In the genomic region with DNA sequence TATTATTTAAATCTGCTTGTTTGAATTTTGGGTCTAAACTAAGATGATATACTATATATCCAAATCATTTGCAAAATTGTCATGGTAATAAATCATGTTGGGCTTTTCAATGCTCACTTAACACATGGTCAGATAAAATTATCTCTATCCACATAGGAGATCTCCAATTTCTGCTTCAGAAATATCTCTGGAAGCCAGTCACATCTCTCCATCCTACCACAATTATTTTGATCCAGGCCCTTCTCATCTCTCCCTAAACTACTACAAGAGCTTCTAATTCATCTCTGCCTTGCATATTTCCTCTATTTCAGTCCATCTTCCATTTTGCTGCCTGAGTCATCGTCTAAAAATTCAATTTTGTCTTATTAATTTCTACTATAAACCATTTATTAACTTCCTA, we compare ENCODE assay signal across 14 cellular contexts. TPM values are rescaled to one million over a fixed set of nuclear protein-coding genes. Genes with fewer than 3 reads are reported as not detected.
A peak's percentile ranks its signal among the peaks of the same experiment; 100 is the strongest.
DNase-seq lines count a peak whose midpoint lies in the region; ATAC-seq, FAIRE-seq and TF ChIP-seq lines count a peak whose summit lies in the region.
"Had no signal": no experiment of that assay in that cellular context is flagged by ENCODE, and none has a peak within 500 bp of the region (broad histone marks: within the 10 kb centered on the region; RNA-seq: fewer than 3 reads in every experiment).

No MANE protein-coding gene starts in this region.

- H3K9ac ChIP-seq in endothelial cell of umbilical vein (replicated peaks; ENCODE audit: extremely low read depth, insufficient read depth, low read length) = no peak overlapping the region
- H3K9ac ChIP-seq: parathyroid adenoma had no signal

- ATAC-seq in HG03354 (IDR thresholded peaks at IDR 0.05; ENCODE audit: poor library complexity, severe bottlenecking, unreplicated experiment) (no peak), GM19035 (IDR thresholded peaks at IDR 0.05; ENCODE audit: unreplicated experiment) (no peak)

- H3K4me3 Mint-ChIP-seq in nephron progenitor cell = no peak overlapping the region
- H3K4me3 Mint-ChIP-seq in activated naive CD4-positive, alpha-beta T cell treated with anti-CD3 and anti-CD28 coated beads, Interleukin-2, amount 10 ng/mL, durations not matched to agents 7 days and 5 days = no peak overlapping the region

- no peaks in the 10 kb centered on the region for H3K4me1 ChIP-seq in Peyer's patch
- peaks cover 10% of the 10 kb centered on the region for H3K4me1 ChIP-seq in endothelial cell of umbilical vein (ENCODE audit: control insufficient read depth, extremely low read depth, insufficient read depth, low read length)
- H3K4me1 ChIP-seq in muscle layer of duodenum (ENCODE audit: control insufficient read depth in 1 of 2, insufficient read depth in 2 of 2, low read length in 2 of 2) = peaks cover 0 to 15% of the 10 kb centered on the region in 2 donors
- H3K4me1 ChIP-seq in tibial nerve = peaks cover 0 to 21% (median 0%) of the 10 kb centered on the region in 4 donors
- H3K4me1 ChIP-seq: parathyroid adenoma had no signal

- H3K36me3 Mint-ChIP-seq in nephron progenitor cell (ENCODE audit: low read depth) = no peaks in the 10 kb centered on the region
- H3K36me3 Mint-ChIP-seq in activated naive CD4-positive, alpha-beta T cell treated with anti-CD3 and anti-CD28 coated beads, Interleukin-2, amount 10 ng/mL, durations not matched to agents 7 days and 5 days = no peaks in the 10 kb centered on the region

- H2AFZ ChIP-seq in endothelial cell of umbilical vein (ENCODE audit: low read depth, low read length) = peak overlapping the region; percentile 89

- TF ChIP-seq POLR2A in Peyer's patch (IDR thresholded peaks at IDR 0.05) = no peak
- TF ChIP-seq POLR2A in endothelial cell of umbilical vein (IDR thresholded peaks at IDR 0.05; ENCODE audit: low read depth, low read length) = no peak
- TF ChIP-seq POLR2A in tibial nerve (IDR thresholded peaks at IDR 0.05) = no peak

- CTCF ChIA-PET in endothelial cell of umbilical vein (lab: Charles Lee) = interaction anchor here (8.9 kb wide), 1 partner anchor 148 kb away, joined by 107 read pairs; no protein-coding TSS in a partner anchor
- CTCF ChIA-PET in activated naive CD4-positive, alpha-beta T cell treated with anti-CD3 and anti-CD28 coated beads, Interleukin-2, amount 10 ng/mL, durations not matched to agents 7 days and 5 days (lab: Charles Lee) = no interaction called here

- peaks cover 15% of the 10 kb centered on the region for H3K4me1 Mint-ChIP-seq in nephron progenitor cell
- H3K4me1 Mint-ChIP-seq in activated naive CD4-positive, alpha-beta T cell treated with anti-CD3 and anti-CD28 coated beads, Interleukin-2, amount 10 ng/mL, durations not matched to agents 7 days and 5 days = no peaks in the 10 kb centered on the region

- no peak for DNase-seq in Peyer's patch
- DNase-seq in endothelial cell of umbilical vein (ENCODE audit: low read depth, low spot score) = no peak
- no peak for DNase-seq in tibial nerve (ENCODE audit: low spot score in 2 of 2)
- DNase-seq in nephron progenitor cell = no peak
- no peak for DNase-seq in activated naive CD4-positive, alpha-beta T cell treated with anti-CD3 and anti-CD28 coated beads, Interleukin-2, amount 10 ng/mL, durations not matched to agents 7 days and 5 days
- DNase-seq: activated effector memory CD4-positive, alpha-beta T cell treated with Interleukin-2 at 50 U/mL for 16 hours; COR-L47; SJCRH30; stimulated activated CD4-positive, alpha-beta T cell treated with anti-CD3 and anti-CD28 coated beads, Interleukin-2, amount 100 ng/mL, for 48 hours had no signal

- peak overlapping the region in 3 of 4 donors; percentile 16 to 37 (median 35) for H3K4me3 ChIP-seq in Peyer's patch
- H3K4me3 ChIP-seq in endothelial cell of umbilical vein (replicated peaks in 1 of 3; ENCODE audit: insufficient read depth in 1 of 3, low read depth in 1 of 3, low read length in 3 of 3) = no peak overlapping the region
- peak overlapping the region; percentile 58 to 61 for H3K4me3 ChIP-seq in muscle layer of duodenum (ENCODE audit: low read depth in 1 of 2, low read length in 2 of 2)
- H3K4me3 ChIP-seq in tibial nerve = peak overlapping the region; percentile 20 to 59 (median 30)
- H3K4me3 ChIP-seq: cardiac muscle cell, SJCRH30 had no signal

- H4K20me1 ChIP-seq in endothelial cell of umbilical vein (replicated peaks; ENCODE audit: control insufficient read depth, extremely low read depth, insufficient read depth, low read length) = no peaks in the 10 kb centered on the region

- dilution Hi-C loops in endothelial cell of umbilical vein (cut with MboI; ENCODE audit: extremely low pct_ligation_motif_present, low sequenced_read_pairs) = no loop called here

- H3K36me3 ChIP-seq in Peyer's patch (no peaks in the 10 kb centered on the region), endothelial cell of umbilical vein (ENCODE audit: control insufficient read depth in 2 of 2, extremely low read depth in 1 of 2, insufficient read depth in 2 of 2, low read length in 2 of 2) (no peaks in the 10 kb centered on the region), muscle layer of duodenum (ENCODE audit: control insufficient read depth in 1 of 2, insufficient read depth in 2 of 2, low read length in 2 of 2) (peaks cover 0 to 32% of the 10 kb centered on the region in 2 donors), tibial nerve (peaks cover 0 to 3% (median 0%) of the 10 kb centered on the region in 3 donors)
- H3K36me3 ChIP-seq: cardiac muscle cell, SJCRH30 had no signal

- peaks cover 4% of the 10 kb centered on the region for H3K27me3 Mint-ChIP-seq in nephron progenitor cell (ENCODE audit: low read depth, poor library complexity)
- H3K27me3 Mint-ChIP-seq in activated naive CD4-positive, alpha-beta T cell treated with anti-CD3 and anti-CD28 coated beads, Interleukin-2, amount 10 ng/mL, durations not matched to agents 7 days and 5 days = no peaks in the 10 kb centered on the region

- WGBS in tibial nerve, 2 donors = 50 to 63% methylated on average over 1 of the region's 1 CpG

- no peaks in the 10 kb centered on the region for H3K27me3 ChIP-seq in Peyer's patch
- no peaks in the 10 kb centered on the region for H3K27me3 ChIP-seq in endothelial cell of umbilical vein (ENCODE audit: control insufficient read depth in 2 of 2, insufficient read depth in 2 of 2, low read length in 2 of 2)
- no peaks in the 10 kb centered on the region for H3K27me3 ChIP-seq in muscle layer of duodenum (ENCODE audit: low read depth, low read length)
- H3K27me3 ChIP-seq in tibial nerve = no peaks in the 10 kb centered on the region
- H3K27me3 ChIP-seq: cardiac muscle cell, SJCRH30 had no signal

- POLR2A ChIA-PET in endothelial cell of umbilical vein (lab: Charles Lee) = no interaction called here

- BruUV-seq in endothelial cell of umbilical vein (replicated peaks; lab: Mats Ljungman, UMichigan) = no TSS peak

- no peaks in the 10 kb centered on the region for H3K9me1 ChIP-seq in endothelial cell of umbilical vein (replicated peaks; ENCODE audit: control insufficient read depth, extremely low read depth, insufficient read depth, low read length)

- H3K27ac Mint-ChIP-seq in nephron progenitor cell = no peak overlapping the region
- H3K27ac Mint-ChIP-seq in activated naive CD4-positive, alpha-beta T cell treated with anti-CD3 and anti-CD28 coated beads, Interleukin-2, amount 10 ng/mL, durations not matched to agents 7 days and 5 days = no peak overlapping the region

- H3K27ac ChIP-seq in Peyer's patch (peak overlapping the region in 3 of 4 donors; percentile 24 to 68 (median 60)), endothelial cell of umbilical vein (ENCODE audit: insufficient read depth, low read depth, low read length) (no peak overlapping the region), muscle layer of duodenum (ENCODE audit: low read length) (peak overlapping the region; percentile 54), tibial nerve (peak overlapping the region; percentile 59 to 89 (median 74))
- H3K27ac ChIP-seq: cardiac muscle cell, parathyroid adenoma, SJCRH30 had no signal

- H3K79me2 ChIP-seq in endothelial cell of umbilical vein (ENCODE audit: control insufficient read depth, insufficient read depth, low read length) = no peaks in the 10 kb centered on the region
- H3K79me2 ChIP-seq: parathyroid adenoma had no signal

- TF ChIP-seq EP300 in tibial nerve (IDR thresholded peaks at IDR 0.05) = no peak

- intact Hi-C loops in endothelial cell of umbilical vein (cut with micrococcal nuclease) = loop anchor here (1.0 to 2.0 kb wide), 2 partner anchors 148 to 176 kb away; no protein-coding TSS in a partner anchor

- H3K9me3 ChIP-seq in Peyer's patch = no peaks in the 10 kb centered on the region
- no peaks in the 10 kb centered on the region for H3K9me3 ChIP-seq in endothelial cell of umbilical vein (replicated peaks; ENCODE audit: control insufficient read depth, insufficient read depth, low read length)
- no peaks in the 10 kb centered on the region for H3K9me3 ChIP-seq in muscle layer of duodenum (ENCODE audit: control insufficient read depth in 1 of 2, low read length in 2 of 2)
- H3K9me3 ChIP-seq in tibial nerve = no peaks in the 10 kb centered on the region
- H3K9me3 ChIP-seq: SJCRH30 had no signal

- no peak for FAIRE-seq in endothelial cell of umbilical vein (lab: Jason Lieb, UNC)

- H3K9me3 Mint-ChIP-seq in nephron progenitor cell = no peaks in the 10 kb centered on the region
- H3K9me3 Mint-ChIP-seq in activated naive CD4-positive, alpha-beta T cell treated with anti-CD3 and anti-CD28 coated beads, Interleukin-2, amount 10 ng/mL, durations not matched to agents 7 days and 5 days = no peaks in the 10 kb centered on the region

- TF ChIP-seq CTCF in Peyer's patch (IDR thresholded peaks at IDR 0.05) (no peak), endothelial cell of umbilical vein (IDR thresholded peaks at IDR 0.05; ENCODE audit: extremely low read depth in 1 of 2, insufficient read depth in 1 of 2, low read depth in 1 of 2, low read length in 2 of 2) (no peak), tibial nerve (IDR thresholded peaks at IDR 0.05) (no peak), nephron progenitor cell (IDR thresholded peaks at IDR 0.05) (no peak)

- H3K4me2 ChIP-seq in endothelial cell of umbilical vein (ENCODE audit: insufficient read depth, low read length) = no peak overlapping the region

TF ChIP-seq in endothelial cell of umbilical vein, 7 proteins besides CTCF, POLR2A, EP300 and RAD21 (continues in another document):
- TF ChIP-seq MYC (IDR thresholded peaks at IDR 0.05; ENCODE audit: low read depth, low read length) (no peak), JUN (IDR thresholded peaks at IDR 0.05; ENCODE audit: borderline replicate concordance, insufficient read depth, insufficient read length, low read depth) (no peak)

RNA-seq across cellular contexts. Expression of a gene that starts 3.8 kb away (rescaled TPM):
- total RNA-seq in Peyer's patch (100 to 1,000 TPM; 142 to 543 (median 309) TPM), endothelial cell of umbilical vein (0.42 TPM in 1 of 2 replicates, not detected in the other), tibial nerve (1,000 to 10,000 TPM; 1,578 to 4,304 (median 2,586) TPM)
- 0.38 and 0.43 TPM in 2 replicates for polyA plus RNA-seq in endothelial cell of umbilical vein
- polyA plus RNA-seq in endothelial cell of umbilical vein (2011; cell fraction: cytosol; rRNA removed) = 0.14 and 0.34 TPM in 2 replicates
- 0.09 and 0.11 TPM in 2 replicates for polyA plus RNA-seq in endothelial cell of umbilical vein (2011; cell fraction: nucleus; rRNA removed)
- polyA plus RNA-seq in endothelial cell of umbilical vein (2012) = not detected in 2 replicates
- polyA minus RNA-seq in endothelial cell of umbilical vein = 1.2 TPM in 1 of 2 replicates, not detected in the other
- not detected for polyA minus RNA-seq in endothelial cell of umbilical vein (2011; cell fraction: cytosol; rRNA and poly(A)+ RNA removed)
- 0.53 TPM in 1 of 2 replicates, not detected in the other for polyA minus RNA-seq in endothelial cell of umbilical vein (2011; cell fraction: nucleus; rRNA and poly(A)+ RNA removed)

Comparison
In these comparisons a context has a peak if more than half of its experiments do, and no peak if none do; other contexts are left out.
1. H3K4me3 ChIP-seq: peak in Peyer's patch (3 of 4), muscle layer of duodenum (2 of 2) and tibial nerve (4 of 4); none in endothelial cell of umbilical vein (0 of 3).
2. RNA of a gene that starts 3.8 kb away (total RNA-seq): 1,578 to 4,304 TPM in tibial nerve and 142 to 543 TPM in Peyer's patch; 0.42 TPM in endothelial cell of umbilical vein; every median in the first group is over 100 times any median in the second.